Comparison of ENCODE assay signal across 1 cellular context in the genomic region with DNA sequence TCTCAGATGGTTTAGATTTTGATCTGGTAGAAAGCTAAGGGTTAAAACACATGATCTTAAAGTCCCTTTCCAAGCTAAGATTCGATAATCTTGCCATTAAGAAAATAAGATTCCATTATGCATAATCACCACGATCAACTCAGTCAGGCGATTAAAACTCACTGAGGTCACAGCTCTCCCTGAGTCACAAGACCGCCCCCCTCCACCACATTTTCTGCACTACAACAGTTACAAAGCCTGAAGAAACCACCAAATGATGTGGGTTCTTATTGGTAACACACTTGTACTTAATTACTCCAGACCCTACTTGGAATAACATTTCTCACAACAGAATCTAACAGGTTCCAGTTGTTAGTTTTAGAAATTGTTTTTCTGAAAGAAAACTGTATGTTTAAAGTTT.
TF ChIP-seq lines count a peak whose summit lies in the region.

No MANE protein-coding gene starts in this region.

TF ChIP-seq in WTC11, 78 proteins besides CTCF, POLR2A, EP300 and RAD21 (continued from another document):
- TF ChIP-seq, protein P1, sequence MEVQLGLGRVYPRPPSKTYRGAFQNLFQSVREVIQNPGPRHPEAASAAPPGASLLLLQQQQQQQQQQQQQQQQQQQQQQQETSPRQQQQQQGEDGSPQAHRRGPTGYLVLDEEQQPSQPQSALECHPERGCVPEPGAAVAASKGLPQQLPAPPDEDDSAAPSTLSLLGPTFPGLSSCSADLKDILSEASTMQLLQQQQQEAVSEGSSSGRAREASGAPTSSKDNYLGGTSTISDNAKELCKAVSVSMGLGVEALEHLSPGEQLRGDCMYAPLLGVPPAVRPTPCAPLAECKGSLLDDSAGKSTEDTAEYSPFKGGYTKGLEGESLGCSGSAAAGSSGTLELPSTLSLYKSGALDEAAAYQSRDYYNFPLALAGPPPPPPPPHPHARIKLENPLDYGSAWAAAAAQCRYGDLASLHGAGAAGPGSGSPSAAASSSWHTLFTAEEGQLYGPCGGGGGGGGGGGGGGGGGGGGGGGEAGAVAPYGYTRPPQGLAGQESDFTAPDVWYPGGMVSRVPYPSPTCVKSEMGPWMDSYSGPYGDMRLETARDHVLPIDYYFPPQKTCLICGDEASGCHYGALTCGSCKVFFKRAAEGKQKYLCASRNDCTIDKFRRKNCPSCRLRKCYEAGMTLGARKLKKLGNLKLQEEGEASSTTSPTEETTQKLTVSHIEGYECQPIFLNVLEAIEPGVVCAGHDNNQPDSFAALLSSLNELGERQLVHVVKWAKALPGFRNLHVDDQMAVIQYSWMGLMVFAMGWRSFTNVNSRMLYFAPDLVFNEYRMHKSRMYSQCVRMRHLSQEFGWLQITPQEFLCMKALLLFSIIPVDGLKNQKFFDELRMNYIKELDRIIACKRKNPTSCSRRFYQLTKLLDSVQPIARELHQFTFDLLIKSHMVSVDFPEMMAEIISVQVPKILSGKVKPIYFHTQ (CRISPR knock-in tag; IDR thresholded peaks at IDR 0.05): no peak
- no peak for TF ChIP-seq NR3C1 (CRISPR knock-in tag; conservative IDR thresholded peaks at IDR 0.05; ENCODE audit: low read depth)
- TF ChIP-seq NR2C2 (CRISPR knock-in tag; IDR thresholded peaks at IDR 0.05): no peak
- no peak for TF ChIP-seq FOXK1 (CRISPR knock-in tag; IDR thresholded peaks at IDR 0.05)
- TF ChIP-seq CREM (CRISPR knock-in tag; IDR thresholded peaks at IDR 0.05): no peak
- TF ChIP-seq, protein P2, sequence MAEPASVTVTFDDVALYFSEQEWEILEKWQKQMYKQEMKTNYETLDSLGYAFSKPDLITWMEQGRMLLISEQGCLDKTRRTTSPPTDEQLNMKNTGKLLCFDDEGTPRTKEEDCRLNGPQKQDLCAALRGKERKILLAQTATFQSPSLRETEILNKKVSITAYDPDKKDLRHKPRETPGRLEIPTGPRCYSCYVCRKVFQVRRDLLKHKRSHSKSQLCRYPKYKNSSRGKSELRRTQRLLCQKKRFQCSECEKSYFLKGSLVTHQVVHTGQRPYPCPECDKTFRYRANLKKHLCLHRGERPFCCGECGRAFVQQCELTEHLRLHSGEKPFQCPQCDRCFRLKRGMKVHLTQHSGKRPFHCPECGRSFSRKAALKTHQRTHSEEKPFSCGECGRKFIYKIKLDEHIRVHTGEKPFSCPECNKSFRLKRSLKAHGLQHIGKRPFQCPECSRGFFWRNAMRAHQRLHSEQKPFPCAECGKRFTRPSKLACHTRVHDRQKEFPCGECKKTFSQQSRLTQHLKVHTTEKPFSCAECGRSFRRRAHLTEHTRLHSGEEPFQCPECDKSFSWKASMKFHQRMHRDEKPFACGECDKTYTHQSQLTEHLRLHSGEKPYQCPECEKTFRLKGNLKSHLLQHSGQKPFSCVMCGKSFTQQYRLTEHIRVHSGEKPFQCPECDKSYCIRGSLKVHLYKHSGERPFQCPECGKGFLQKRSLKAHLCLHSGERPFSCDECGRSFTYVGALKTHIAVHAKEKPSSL (CRISPR knock-in tag; conservative IDR thresholded peaks at IDR 0.05): no peak
- TF ChIP-seq OVOL2 (CRISPR knock-in tag; IDR thresholded peaks at IDR 0.05; ENCODE audit: borderline replicate concordance): no peak
- no peak for TF ChIP-seq MXD4 (CRISPR knock-in tag; IDR thresholded peaks at IDR 0.05; ENCODE audit: borderline replicate concordance)
- no peak for TF ChIP-seq TP53 (CRISPR knock-in tag; IDR thresholded peaks at IDR 0.05)
- no peak for TF ChIP-seq RELA (CRISPR knock-in tag; IDR thresholded peaks at IDR 0.05; ENCODE audit: borderline replicate concordance)
- no peak for TF ChIP-seq GRHL2 (CRISPR knock-in tag; IDR thresholded peaks at IDR 0.05; ENCODE audit: insufficient replicate concordance, severe bottlenecking)
- TF ChIP-seq, protein P3, sequence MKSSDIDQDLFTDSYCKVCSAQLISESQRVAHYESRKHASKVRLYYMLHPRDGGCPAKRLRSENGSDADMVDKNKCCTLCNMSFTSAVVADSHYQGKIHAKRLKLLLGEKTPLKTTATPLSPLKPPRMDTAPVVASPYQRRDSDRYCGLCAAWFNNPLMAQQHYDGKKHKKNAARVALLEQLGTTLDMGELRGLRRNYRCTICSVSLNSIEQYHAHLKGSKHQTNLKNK (CRISPR knock-in tag; IDR thresholded peaks at IDR 0.05): no peak
- no peak for TF ChIP-seq GABPB1 (CRISPR knock-in tag; IDR thresholded peaks at IDR 0.05)
